8 cellular contexts compared by ENCODE assay signal in genomic region chr2:176001903-176002683, GRCh38. TPM values are rescaled to one million over a fixed set of nuclear protein-coding genes. Genes with fewer than 3 reads are reported as not detected.
DNase-seq lines count a peak whose midpoint lies in the region; ATAC-seq, FAIRE-seq and TF ChIP-seq lines count a peak whose summit lies in the region.

Gene LNPK (minus strand): TSS chr2:176002267. CDS start chr2:175995584, 6,683 bp downstream.

- H3K27ac ChIP-seq in OCI-LY3 (ENCODE audit: low read length) (peak within 1 kb of the TSS; percentile 7; the same call in 1 of the 2 replicates), endothelial cell of umbilical vein (ENCODE audit: insufficient read depth, low read depth, low read length) (peak within 1 kb of the TSS; percentile 10)

- TF ChIP-seq POLR2A in endothelial cell of umbilical vein (IDR thresholded peaks at IDR 0.05; ENCODE audit: low read depth, low read length): peak; percentile 96

- peak within 1 kb of the TSS; percentile 97 for H2AFZ ChIP-seq in OCI-LY3 (ENCODE audit: low read depth, low read length)
- peak within 1 kb of the TSS; percentile 87 for H2AFZ ChIP-seq in endothelial cell of umbilical vein (ENCODE audit: low read depth, low read length)

- CTCF ChIA-PET in endothelial cell of umbilical vein (lab: Charles Lee): interaction anchor here (0.8 to 1.3 kb wide), 8 partner anchors 8 to 1147 kb away, joined by 3 to 5 read pairs (median 4); no protein-coding TSS in a partner anchor

- dilution Hi-C loops in endothelial cell of umbilical vein (cut with MboI; ENCODE audit: extremely low pct_ligation_motif_present, low sequenced_read_pairs): no loop called here

- peak within 1 kb of the TSS; percentile 88 for H3K4me3 ChIP-seq in OCI-LY3 (ENCODE audit: low read length)
- peak within 1 kb of the TSS; percentile 58 to 83 (median 79) for H3K4me3 ChIP-seq in endothelial cell of umbilical vein (replicated peaks in 1 of 3; ENCODE audit: insufficient read depth in 1 of 3, low read depth in 1 of 3, low read length in 3 of 3)
- H3K4me3 ChIP-seq in mononuclear cell (ENCODE audit: low read length): peak within 1 kb of the TSS; percentile 80

- H3K9ac ChIP-seq in OCI-LY3 (ENCODE audit: low read length) (peak within 1 kb of the TSS; percentile 65), endothelial cell of umbilical vein (replicated peaks; ENCODE audit: extremely low read depth, insufficient read depth, low read length) (peak within 1 kb of the TSS; percentile 78)

- H3K9me3 ChIP-seq in OCI-LY3 (ENCODE audit: insufficient read depth, low read length) (no peaks in the 10 kb centered on the region), endothelial cell of umbilical vein (replicated peaks; ENCODE audit: control insufficient read depth, insufficient read depth, low read length) (no peaks in the 10 kb centered on the region), mononuclear cell (ENCODE audit: low read depth, low read length) (no peaks in the 10 kb centered on the region)

- no peaks in the 10 kb centered on the region for H4K20me1 ChIP-seq in OCI-LY3 (ENCODE audit: insufficient read depth, low read length)
- H4K20me1 ChIP-seq in endothelial cell of umbilical vein (replicated peaks; ENCODE audit: control insufficient read depth, extremely low read depth, insufficient read depth, low read length): no peaks in the 10 kb centered on the region

- ATAC-seq in GM21515 (IDR thresholded peaks at IDR 0.05; ENCODE audit: unreplicated experiment): peak; percentile 94

- DNase-seq in D341Med (ENCODE audit: low spot score) (peak; percentile 94), HuH-7 (ENCODE audit: low spot score) (peak; percentile 94), endothelial cell of umbilical vein (ENCODE audit: low read depth, low spot score) (peak; percentile 91)
- peak; percentile 95 for DNase-seq in activated CD8-positive, alpha-beta memory T cell treated with anti-CD3 and anti-CD28 coated beads, Interleukin-2, amount 50 U/mL, for 48 hours
- DNase-seq in stimulated activated CD8-positive, alpha-beta memory T cell treated with anti-CD3 and anti-CD28 coated beads, Interleukin-4, amount 100 ng/mL, for 1 hour (ENCODE audit: low read depth in 2 of 2, low spot score in 1 of 2): peak; percentile 68 to 89

- H3K4me2 ChIP-seq in OCI-LY3 (ENCODE audit: low read length) (peak within 1 kb of the TSS; percentile 97), endothelial cell of umbilical vein (ENCODE audit: insufficient read depth, low read length) (peak within 1 kb of the TSS; percentile 93)

- intact Hi-C loops in endothelial cell of umbilical vein (cut with micrococcal nuclease): loop anchor here (2.0 to 5.0 kb wide), 3 partner anchors 15 to 650 kb away; no protein-coding TSS in a partner anchor

- H3K27me3 ChIP-seq in OCI-LY3 (ENCODE audit: low read depth, low read length): no peaks in the 10 kb centered on the region
- peaks cover 0 to 2% of the 10 kb centered on the region in 2 experiments for H3K27me3 ChIP-seq in endothelial cell of umbilical vein (ENCODE audit: control insufficient read depth in 2 of 2, insufficient read depth in 2 of 2, low read length in 2 of 2)
- H3K27me3 ChIP-seq in mononuclear cell (ENCODE audit: insufficient read depth, low read length): no peaks in the 10 kb centered on the region

- H3K4me1 ChIP-seq in OCI-LY3 (ENCODE audit: low read length): peaks cover 5% of the 10 kb centered on the region; the same call in 1 of the 2 replicates
- H3K4me1 ChIP-seq in endothelial cell of umbilical vein (ENCODE audit: control insufficient read depth, extremely low read depth, insufficient read depth, low read length): peaks cover 17% of the 10 kb centered on the region
- H3K4me1 ChIP-seq in mononuclear cell (ENCODE audit: insufficient read depth, low read length): peaks cover 13% of the 10 kb centered on the region

- H3K79me2 ChIP-seq in OCI-LY3 (ENCODE audit: low read length) (peaks cover 38% of the 10 kb centered on the region), endothelial cell of umbilical vein (ENCODE audit: control insufficient read depth, insufficient read depth, low read length) (peaks cover 23% of the 10 kb centered on the region)

- TF ChIP-seq CTCF in OCI-LY3 (IDR thresholded peaks at IDR 0.05; ENCODE audit: low read depth, low read length) (no peak), endothelial cell of umbilical vein (IDR thresholded peaks at IDR 0.05; ENCODE audit: extremely low read depth in 1 of 2, insufficient read depth in 1 of 2, low read depth in 1 of 2, low read length in 2 of 2) (no peak)

- POLR2A ChIA-PET in endothelial cell of umbilical vein (lab: Charles Lee): no interaction called here

- peak; percentile 89 for FAIRE-seq in endothelial cell of umbilical vein (lab: Jason Lieb, UNC)

- BruUV-seq in endothelial cell of umbilical vein (replicated peaks; lab: Mats Ljungman, UMichigan): no TSS peak

- H3K36me3 ChIP-seq in OCI-LY3 (replicated peaks; ENCODE audit: low read depth, low read length) (no peaks in the 10 kb centered on the region), endothelial cell of umbilical vein (ENCODE audit: control insufficient read depth in 2 of 2, extremely low read depth in 1 of 2, insufficient read depth in 2 of 2, low read length in 2 of 2) (no peaks in the 10 kb centered on the region)

- H3K9me1 ChIP-seq in endothelial cell of umbilical vein (replicated peaks; ENCODE audit: control insufficient read depth, extremely low read depth, insufficient read depth, low read length): no peaks in the 10 kb centered on the region

TF ChIP-seq in endothelial cell of umbilical vein, 7 proteins besides CTCF, POLR2A, EP300 and RAD21:
- no peak for TF ChIP-seq EZH2 (IDR thresholded peaks at IDR 0.05; ENCODE audit: borderline replicate concordance, low read depth, low read length, severe bottlenecking)
- no peak for TF ChIP-seq FOS (IDR thresholded peaks at IDR 0.05; ENCODE audit: borderline replicate concordance, insufficient read depth, low read length)
- peak; percentile 87 for TF ChIP-seq GATA2 (IDR thresholded peaks at IDR 0.05; ENCODE audit: insufficient read depth, insufficient read length, low read depth, low read length)
- peak; percentile 87 for TF ChIP-seq POLR2AphosphoS5 (IDR thresholded peaks at IDR 0.05; ENCODE audit: insufficient read depth, low read depth, low read length)
- no peak for TF ChIP-seq JUN (IDR thresholded peaks at IDR 0.05; ENCODE audit: borderline replicate concordance, insufficient read depth, insufficient read length, low read depth)
- TF ChIP-seq MYC (IDR thresholded peaks at IDR 0.05; ENCODE audit: low read depth, low read length): no peak
- peak; percentile 89 for TF ChIP-seq MAX (IDR thresholded peaks at IDR 0.05; ENCODE audit: insufficient read depth, insufficient read length)

RNA-seq across cellular contexts. Expression of gene LNPK, which starts in this region (rescaled TPM):
- total RNA-seq in endothelial cell of umbilical vein (11.2 and 11.8 TPM in 2 replicates), mononuclear cell (17.4 TPM)
- polyA plus RNA-seq in endothelial cell of umbilical vein: 1.9 and 2.4 TPM in 2 replicates
- polyA plus RNA-seq in endothelial cell of umbilical vein (2011; cell fraction: cytosol; rRNA removed): 3.3 and 3.6 TPM in 2 replicates
- polyA plus RNA-seq in endothelial cell of umbilical vein (2011; cell fraction: nucleus; rRNA removed): 9.9 and 13.2 TPM in 2 replicates
- 4.8 and 5.7 TPM in 2 replicates for polyA plus RNA-seq in endothelial cell of umbilical vein (2012)
- polyA minus RNA-seq in endothelial cell of umbilical vein: 8.7 and 10.5 TPM in 2 replicates
- polyA minus RNA-seq in endothelial cell of umbilical vein (2011; cell fraction: cytosol; rRNA and poly(A)+ RNA removed): 11.1 TPM
- polyA minus RNA-seq in endothelial cell of umbilical vein (2011; cell fraction: nucleus; rRNA and poly(A)+ RNA removed): 11.8 and 19.9 TPM in 2 replicates

Comparison
In these comparisons a context has a peak if more than half of its experiments do, and no peak if none do; other contexts are left out.
1. Peak in every context shown above with its lines: DNase-seq, ATAC-seq, H3K4me3 ChIP-seq and H3K27ac ChIP-seq.